In the genomic region with DNA sequence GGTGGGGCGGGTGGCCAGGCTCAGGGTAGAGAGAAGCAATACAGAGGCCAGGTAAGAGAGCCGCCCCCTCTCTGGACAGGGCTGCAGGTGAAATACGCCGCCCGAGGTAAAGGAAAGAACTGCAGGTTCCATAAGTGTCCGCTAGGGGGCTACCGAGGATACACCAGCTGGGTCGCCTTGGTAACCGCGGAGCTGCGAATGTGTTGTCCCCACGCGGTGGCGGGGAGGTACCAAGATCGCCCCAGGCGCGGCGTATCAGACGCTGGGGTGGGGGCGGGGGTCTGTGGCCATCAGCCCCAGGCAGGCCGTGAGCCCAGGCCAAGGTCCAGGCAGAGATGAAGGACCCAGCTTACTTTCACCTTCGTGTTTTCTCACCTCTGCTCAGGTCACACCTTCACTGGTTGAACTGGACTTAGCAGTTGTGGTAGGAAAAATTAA, we compare ENCODE assay signal across 1 cellular context.
TF ChIP-seq lines count a peak whose summit lies in the region.

No MANE protein-coding gene starts in this region.

TF ChIP-seq in HepG2, 621 proteins besides CTCF, POLR2A, EP300 and RAD21 (continued from another document and continues in another):
- no peak for TF ChIP-seq ZBTB3 (CRISPR knock-in tag; IDR thresholded peaks at IDR 0.05; ENCODE audit: borderline replicate concordance, low read depth)
- no peak for TF ChIP-seq FOXA1 (IDR thresholded peaks at IDR 0.05)
- TF ChIP-seq FOXA1 (CRISPR knock-in tag; IDR thresholded peaks at IDR 0.05), result peak; percentile 22; the same call in 1 of the 2 replicates
- 0 out of 2 replicates have a peak, but pooled peaks have one; percentile 41 for TF ChIP-seq FOXC1 (CRISPR knock-in tag; IDR thresholded peaks at IDR 0.05; ENCODE audit: borderline replicate concordance)
- TF ChIP-seq TMF1 (CRISPR knock-in tag; IDR thresholded peaks at IDR 0.05; ENCODE audit: low read depth), result no peak
- TF ChIP-seq RBM22 (optimal IDR thresholded peaks at IDR 0.05; ENCODE audit: low read length), result peak; percentile 98
- TF ChIP-seq ATRX (CRISPR knock-in tag; IDR thresholded peaks at IDR 0.05; ENCODE audit: borderline replicate concordance), result no peak
- TF ChIP-seq HNF4A (CRISPR knock-in tag; IDR thresholded peaks at IDR 0.05), result peak; percentile 86
- peak; percentile 85 for TF ChIP-seq MXD4 (CRISPR knock-in tag; IDR thresholded peaks at IDR 0.05)
- TF ChIP-seq ISL2 (CRISPR knock-in tag; IDR thresholded peaks at IDR 0.05), result peak; percentile 48; the same call in 1 of the 2 replicates
- peak; percentile 46; the same call in 1 of the 2 replicates for TF ChIP-seq MNT (IDR thresholded peaks at IDR 0.05)
- TF ChIP-seq ZNF747 (CRISPR knock-in tag; IDR thresholded peaks at IDR 0.05; ENCODE audit: borderline replicate concordance), result no peak
- TF ChIP-seq, protein P1, sequence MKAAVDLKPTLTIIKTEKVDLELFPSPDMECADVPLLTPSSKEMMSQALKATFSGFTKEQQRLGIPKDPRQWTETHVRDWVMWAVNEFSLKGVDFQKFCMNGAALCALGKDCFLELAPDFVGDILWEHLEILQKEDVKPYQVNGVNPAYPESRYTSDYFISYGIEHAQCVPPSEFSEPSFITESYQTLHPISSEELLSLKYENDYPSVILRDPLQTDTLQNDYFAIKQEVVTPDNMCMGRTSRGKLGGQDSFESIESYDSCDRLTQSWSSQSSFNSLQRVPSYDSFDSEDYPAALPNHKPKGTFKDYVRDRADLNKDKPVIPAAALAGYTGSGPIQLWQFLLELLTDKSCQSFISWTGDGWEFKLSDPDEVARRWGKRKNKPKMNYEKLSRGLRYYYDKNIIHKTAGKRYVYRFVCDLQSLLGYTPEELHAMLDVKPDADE (CRISPR knock-in tag; IDR thresholded peaks at IDR 0.05), result no peak
- no peak for TF ChIP-seq ZNF138 (CRISPR knock-in tag; IDR thresholded peaks at IDR 0.05; ENCODE audit: low read depth)
- no peak for TF ChIP-seq ZNF879 (CRISPR knock-in tag; IDR thresholded peaks at IDR 0.05)
- peak; percentile 72 for TF ChIP-seq CBX1 (IDR thresholded peaks at IDR 0.05; ENCODE audit: low read depth)
- TF ChIP-seq SIN3A (IDR thresholded peaks at IDR 0.05; ENCODE audit: borderline replicate concordance, low read depth, low read length), result peak; percentile 87; the same call in 1 of the 2 replicates
- TF ChIP-seq POGK (CRISPR knock-in tag; conservative IDR thresholded peaks at IDR 0.05), result peak; percentile 73
- no peak for TF ChIP-seq JARID2 (CRISPR knock-in tag; IDR thresholded peaks at IDR 0.05; ENCODE audit: insufficient replicate concordance)
- TF ChIP-seq GPBP1L1 (CRISPR knock-in tag; IDR thresholded peaks at IDR 0.05), result no peak
- no peak for TF ChIP-seq ZNF282 (IDR thresholded peaks at IDR 0.05; ENCODE audit: partially characterized antibody)
- TF ChIP-seq ATF2 (CRISPR knock-in tag; IDR thresholded peaks at IDR 0.05), result peak; percentile 68; the same call in 1 of the 2 replicates
- TF ChIP-seq NFIB (CRISPR knock-in tag; IDR thresholded peaks at IDR 0.05; ENCODE audit: borderline replicate concordance), result no peak
- no peak for TF ChIP-seq KAT7 (CRISPR knock-in tag; IDR thresholded peaks at IDR 0.05; ENCODE audit: borderline replicate concordance)
- TF ChIP-seq NFYC (CRISPR knock-in tag; IDR thresholded peaks at IDR 0.05), result peak; percentile 41; the same call in 1 of the 2 replicates
- no peak for TF ChIP-seq CEBPB (IDR thresholded peaks at IDR 0.05; ENCODE audit: borderline replicate concordance, low read depth, low read length)
- TF ChIP-seq, protein P2, sequence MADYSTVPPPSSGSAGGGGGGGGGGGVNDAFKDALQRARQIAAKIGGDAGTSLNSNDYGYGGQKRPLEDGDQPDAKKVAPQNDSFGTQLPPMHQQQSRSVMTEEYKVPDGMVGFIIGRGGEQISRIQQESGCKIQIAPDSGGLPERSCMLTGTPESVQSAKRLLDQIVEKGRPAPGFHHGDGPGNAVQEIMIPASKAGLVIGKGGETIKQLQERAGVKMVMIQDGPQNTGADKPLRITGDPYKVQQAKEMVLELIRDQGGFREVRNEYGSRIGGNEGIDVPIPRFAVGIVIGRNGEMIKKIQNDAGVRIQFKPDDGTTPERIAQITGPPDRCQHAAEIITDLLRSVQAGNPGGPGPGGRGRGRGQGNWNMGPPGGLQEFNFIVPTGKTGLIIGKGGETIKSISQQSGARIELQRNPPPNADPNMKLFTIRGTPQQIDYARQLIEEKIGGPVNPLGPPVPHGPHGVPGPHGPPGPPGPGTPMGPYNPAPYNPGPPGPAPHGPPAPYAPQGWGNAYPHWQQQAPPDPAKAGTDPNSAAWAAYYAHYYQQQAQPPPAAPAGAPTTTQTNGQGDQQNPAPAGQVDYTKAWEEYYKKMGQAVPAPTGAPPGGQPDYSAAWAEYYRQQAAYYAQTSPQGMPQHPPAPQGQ (CRISPR knock-in tag; IDR thresholded peaks at IDR 0.05; ENCODE audit: borderline replicate concordance), result 0 out of 2 replicates have a peak, but pooled peaks have one; percentile 53
- TF ChIP-seq, protein P3, sequence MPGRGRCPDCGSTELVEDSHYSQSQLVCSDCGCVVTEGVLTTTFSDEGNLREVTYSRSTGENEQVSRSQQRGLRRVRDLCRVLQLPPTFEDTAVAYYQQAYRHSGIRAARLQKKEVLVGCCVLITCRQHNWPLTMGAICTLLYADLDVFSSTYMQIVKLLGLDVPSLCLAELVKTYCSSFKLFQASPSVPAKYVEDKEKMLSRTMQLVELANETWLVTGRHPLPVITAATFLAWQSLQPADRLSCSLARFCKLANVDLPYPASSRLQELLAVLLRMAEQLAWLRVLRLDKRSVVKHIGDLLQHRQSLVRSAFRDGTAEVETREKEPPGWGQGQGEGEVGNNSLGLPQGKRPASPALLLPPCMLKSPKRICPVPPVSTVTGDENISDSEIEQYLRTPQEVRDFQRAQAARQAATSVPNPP (CRISPR knock-in tag; IDR thresholded peaks at IDR 0.05), result peak; percentile 54; the same call in 1 of the 2 replicates
- peak; percentile 84; the same call in 1 of the 2 replicates for TF ChIP-seq REPIN1 (CRISPR knock-in tag; IDR thresholded peaks at IDR 0.05; ENCODE audit: borderline replicate concordance, low read depth)
- TF ChIP-seq, protein P4, sequence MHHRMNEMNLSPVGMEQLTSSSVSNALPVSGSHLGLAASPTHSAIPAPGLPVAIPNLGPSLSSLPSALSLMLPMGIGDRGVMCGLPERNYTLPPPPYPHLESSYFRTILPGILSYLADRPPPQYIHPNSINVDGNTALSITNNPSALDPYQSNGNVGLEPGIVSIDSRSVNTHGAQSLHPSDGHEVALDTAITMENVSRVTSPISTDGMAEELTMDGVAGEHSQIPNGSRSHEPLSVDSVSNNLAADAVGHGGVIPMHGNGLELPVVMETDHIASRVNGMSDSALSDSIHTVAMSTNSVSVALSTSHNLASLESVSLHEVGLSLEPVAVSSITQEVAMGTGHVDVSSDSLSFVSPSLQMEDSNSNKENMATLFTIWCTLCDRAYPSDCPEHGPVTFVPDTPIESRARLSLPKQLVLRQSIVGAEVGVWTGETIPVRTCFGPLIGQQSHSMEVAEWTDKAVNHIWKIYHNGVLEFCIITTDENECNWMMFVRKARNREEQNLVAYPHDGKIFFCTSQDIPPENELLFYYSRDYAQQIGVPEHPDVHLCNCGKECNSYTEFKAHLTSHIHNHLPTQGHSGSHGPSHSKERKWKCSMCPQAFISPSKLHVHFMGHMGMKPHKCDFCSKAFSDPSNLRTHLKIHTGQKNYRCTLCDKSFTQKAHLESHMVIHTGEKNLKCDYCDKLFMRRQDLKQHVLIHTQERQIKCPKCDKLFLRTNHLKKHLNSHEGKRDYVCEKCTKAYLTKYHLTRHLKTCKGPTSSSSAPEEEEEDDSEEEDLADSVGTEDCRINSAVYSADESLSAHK (CRISPR knock-in tag; IDR thresholded peaks at IDR 0.05; ENCODE audit: borderline replicate concordance), result no peak
- no peak for TF ChIP-seq ZNF333 (CRISPR knock-in tag; IDR thresholded peaks at IDR 0.05; ENCODE audit: borderline replicate concordance)
- TF ChIP-seq ZNF891 (CRISPR knock-in tag; IDR thresholded peaks at IDR 0.05), result 0 out of 2 replicates have a peak, but pooled peaks have one; percentile 24
- peak; percentile 49; the same call in 1 of the 2 replicates for TF ChIP-seq NRL (CRISPR knock-in tag; IDR thresholded peaks at IDR 0.05; ENCODE audit: borderline replicate concordance)
- TF ChIP-seq MAFK (conservative IDR thresholded peaks at IDR 0.05 in 1 of 2, IDR thresholded peaks at IDR 0.05 in 1 of 2; ENCODE audit: low read length in 2 of 2), result no peak
- peak; percentile 49; the same call in 1 of the 2 replicates for TF ChIP-seq MIXL1 (CRISPR knock-in tag; IDR thresholded peaks at IDR 0.05)
- no peak for TF ChIP-seq TBL1XR1 (IDR thresholded peaks at IDR 0.05; ENCODE audit: borderline replicate concordance, low read length, partially characterized antibody)
- TF ChIP-seq ZNF883 (CRISPR knock-in tag; IDR thresholded peaks at IDR 0.05; ENCODE audit: not compliant biosample characterization), result peak; percentile 44
- TF ChIP-seq MTF1 (CRISPR knock-in tag; IDR thresholded peaks at IDR 0.05), result no peak
- TF ChIP-seq ZNF644 (CRISPR knock-in tag; IDR thresholded peaks at IDR 0.05; ENCODE audit: low read depth), result no peak
- TF ChIP-seq, protein P5, sequence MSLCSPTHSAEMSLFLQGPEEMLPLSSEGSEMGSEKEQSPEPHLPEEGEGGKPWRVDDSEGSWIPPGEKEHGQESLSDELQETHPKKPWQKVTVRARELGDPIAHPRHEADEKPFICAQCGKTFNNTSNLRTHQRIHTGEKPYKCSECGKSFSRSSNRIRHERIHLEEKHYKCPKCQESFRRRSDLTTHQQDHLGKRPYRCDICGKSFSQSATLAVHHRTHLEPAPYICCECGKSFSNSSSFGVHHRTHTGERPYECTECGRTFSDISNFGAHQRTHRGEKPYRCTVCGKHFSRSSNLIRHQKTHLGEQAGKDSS (CRISPR knock-in tag; IDR thresholded peaks at IDR 0.05; ENCODE audit: borderline replicate concordance, low read depth), result peak; percentile 40; the same call in 1 of the 2 replicates
- TF ChIP-seq ZNF619 (CRISPR knock-in tag; IDR thresholded peaks at IDR 0.05), result peak; percentile 83; the same call in 1 of the 2 replicates
- no peak for TF ChIP-seq MLXIP (CRISPR knock-in tag; IDR thresholded peaks at IDR 0.05; ENCODE audit: borderline replicate concordance)
- TF ChIP-seq RAD51 (IDR thresholded peaks at IDR 0.05; ENCODE audit: borderline replicate concordance), result no peak
